In the genomic region with DNA sequence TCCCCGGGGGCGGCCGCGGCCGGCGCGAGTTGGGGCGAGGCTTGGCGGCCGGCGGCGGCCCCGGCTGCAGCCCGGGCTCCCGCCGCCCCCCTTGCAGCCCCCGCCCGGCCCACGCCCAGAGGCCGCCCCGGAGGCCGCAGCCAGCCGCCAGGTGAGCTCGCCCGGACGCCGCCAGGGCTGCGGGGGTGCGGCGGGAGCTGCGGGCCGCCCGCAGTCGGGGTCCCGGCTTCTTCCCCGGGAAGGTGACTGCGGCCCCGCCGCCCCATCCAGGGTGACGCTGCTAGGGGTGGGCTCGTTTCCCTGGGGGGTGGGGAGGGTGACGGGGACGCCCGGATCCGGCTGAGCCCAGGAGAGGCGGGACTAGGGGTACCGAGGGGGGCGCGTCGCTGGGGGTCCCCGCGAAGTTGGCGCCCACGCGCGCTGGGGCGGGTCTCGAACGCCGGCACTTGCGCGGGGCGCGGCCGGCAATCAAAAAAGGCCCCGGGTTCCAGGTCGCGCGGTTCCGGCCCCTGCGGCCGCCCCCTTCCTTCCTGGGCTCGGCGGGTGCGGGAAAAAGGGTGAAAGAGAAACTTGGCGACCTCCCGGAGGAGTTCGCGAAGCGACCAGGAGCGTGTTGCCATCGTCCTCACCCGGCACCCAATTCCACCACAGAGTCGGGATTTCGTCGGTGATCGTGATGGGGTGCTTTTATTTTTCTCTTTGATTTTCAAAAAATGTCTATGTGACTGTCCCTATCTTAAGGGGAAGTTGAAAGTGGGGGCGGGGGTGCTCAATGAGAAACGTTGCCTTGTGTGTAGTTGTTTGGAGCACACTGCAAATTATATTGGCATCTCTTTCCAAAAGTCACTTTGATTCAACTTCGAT, we compare ENCODE assay signal across 1 cellular context.
TF ChIP-seq lines count a peak whose summit lies in the region.

No MANE protein-coding gene starts in this region.

TF ChIP-seq in K562, 482 proteins besides CTCF, POLR2A, EP300 and RAD21 (continues in another document):
- no peak for TF ChIP-seq ZNF140 (CRISPR knock-in tag; IDR thresholded peaks at IDR 0.05)
- TF ChIP-seq NFRKB (IDR thresholded peaks at IDR 0.05; ENCODE audit: low read depth), result 0 out of 2 replicates have a peak, but pooled peaks have one; percentile 42
- TF ChIP-seq, protein P1, sequence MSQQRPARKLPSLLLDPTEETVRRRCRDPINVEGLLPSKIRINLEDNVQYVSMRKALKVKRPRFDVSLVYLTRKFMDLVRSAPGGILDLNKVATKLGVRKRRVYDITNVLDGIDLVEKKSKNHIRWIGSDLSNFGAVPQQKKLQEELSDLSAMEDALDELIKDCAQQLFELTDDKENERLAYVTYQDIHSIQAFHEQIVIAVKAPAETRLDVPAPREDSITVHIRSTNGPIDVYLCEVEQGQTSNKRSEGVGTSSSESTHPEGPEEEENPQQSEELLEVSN (IDR thresholded peaks at IDR 0.05; ENCODE audit: borderline replicate concordance in 1 of 2, extremely low read depth in 1 of 2, insufficient read depth in 1 of 2, insufficient read length in 1 of 2, low read depth in 1 of 2, low read length in 1 of 2, poor library complexity in 1 of 2, severe bottlenecking in 1 of 2), result no peak
- TF ChIP-seq EGR1 (conservative IDR thresholded peaks at IDR 0.05), result peak; percentile 47
- TF ChIP-seq, protein P2, sequence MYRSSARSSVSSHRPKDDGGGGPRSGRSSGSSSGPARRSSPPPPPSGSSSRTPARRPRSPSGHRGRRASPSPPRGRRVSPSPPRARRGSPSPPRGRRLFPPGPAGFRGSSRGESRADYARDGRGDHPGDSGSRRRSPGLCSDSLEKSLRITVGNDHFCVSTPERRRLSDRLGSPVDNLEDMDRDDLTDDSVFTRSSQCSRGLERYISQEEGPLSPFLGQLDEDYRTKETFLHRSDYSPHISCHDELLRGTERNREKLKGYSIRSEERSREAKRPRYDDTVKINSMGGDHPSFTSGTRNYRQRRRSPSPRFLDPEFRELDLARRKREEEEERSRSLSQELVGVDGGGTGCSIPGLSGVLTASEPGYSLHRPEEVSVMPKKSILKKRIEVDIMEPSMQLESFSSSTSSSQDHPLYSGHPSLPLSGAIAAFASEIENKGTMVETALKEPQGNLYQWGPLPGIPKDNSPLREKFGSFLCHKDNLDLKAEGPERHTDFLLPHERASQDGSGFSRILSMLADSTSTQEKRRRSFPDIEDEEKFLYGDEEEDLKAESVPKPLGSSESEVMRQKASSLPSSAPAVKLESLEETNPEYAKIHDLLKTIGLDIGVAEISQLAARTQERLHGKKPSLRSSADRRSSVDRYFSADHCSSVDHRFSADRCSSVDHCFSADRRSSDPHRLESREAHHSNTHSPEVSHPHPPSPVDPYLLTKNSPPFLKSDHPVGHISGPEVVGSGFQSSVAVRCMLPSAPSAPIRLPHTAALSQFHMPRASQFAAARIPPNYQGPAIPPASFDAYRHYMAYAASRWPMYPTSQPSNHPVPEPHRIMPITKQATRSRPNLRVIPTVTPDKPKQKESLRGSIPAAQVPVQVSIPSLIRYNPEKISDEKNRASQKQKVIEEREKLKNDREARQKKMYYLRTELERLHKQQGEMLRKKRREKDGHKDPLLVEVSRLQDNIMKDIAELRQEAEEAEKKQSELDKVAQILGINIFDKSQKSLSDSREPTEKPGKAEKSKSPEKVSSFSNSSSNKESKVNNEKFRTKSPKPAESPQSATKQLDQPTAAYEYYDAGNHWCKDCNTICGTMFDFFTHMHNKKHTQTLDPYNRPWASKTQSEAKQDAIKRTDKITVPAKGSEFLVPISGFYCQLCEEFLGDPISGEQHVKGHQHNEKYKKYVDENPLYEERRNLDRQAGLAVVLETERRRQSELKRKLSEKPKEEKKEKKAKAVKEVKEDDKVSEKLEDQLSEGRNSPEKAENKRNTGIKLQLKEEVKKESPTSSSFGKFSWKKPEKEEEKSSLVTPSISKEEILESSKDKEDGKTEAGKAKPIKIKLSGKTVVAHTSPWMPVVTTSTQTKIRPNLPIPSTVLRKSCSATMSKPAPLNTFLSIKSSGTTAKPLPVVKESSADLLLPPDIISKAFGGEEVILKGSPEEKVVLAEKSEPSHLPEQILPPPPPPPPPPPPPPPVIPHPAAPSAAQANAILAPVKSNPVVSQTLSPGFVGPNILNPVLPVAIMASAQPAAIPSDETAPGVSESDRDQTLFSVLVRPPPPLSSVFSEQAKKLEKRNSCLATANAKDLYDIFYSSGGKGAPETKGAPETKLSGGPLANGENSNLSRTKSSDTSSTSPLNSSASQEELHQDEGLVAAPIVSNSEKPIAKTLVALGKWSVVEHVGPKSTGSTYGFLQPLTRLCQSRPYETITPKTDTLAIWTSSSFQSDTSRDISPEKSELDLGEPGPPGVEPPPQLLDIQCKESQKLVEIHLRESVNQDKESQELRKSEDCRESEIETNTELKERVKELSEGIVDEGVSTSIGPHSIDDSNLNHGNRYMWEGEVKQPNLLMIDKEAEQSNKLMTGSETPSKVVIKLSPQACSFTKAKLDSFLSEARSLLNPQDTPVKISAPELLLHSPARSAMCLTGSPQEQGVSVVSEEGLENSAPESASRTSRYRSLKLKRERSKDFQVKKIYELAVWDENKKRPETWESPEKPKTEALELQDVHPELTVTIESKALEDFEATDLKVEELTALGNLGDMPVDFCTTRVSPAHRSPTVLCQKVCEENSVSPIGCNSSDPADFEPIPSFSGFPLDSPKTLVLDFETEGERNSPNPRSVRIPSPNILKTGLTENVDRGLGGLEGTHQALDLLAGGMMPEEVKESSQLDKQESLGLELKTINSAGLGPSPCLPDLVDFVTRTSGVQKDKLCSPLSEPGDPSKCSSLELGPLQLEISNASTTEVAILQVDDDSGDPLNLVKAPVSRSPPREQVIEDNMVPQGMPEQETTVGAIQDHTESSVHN (IDR thresholded peaks at IDR 0.05; ENCODE audit: borderline replicate concordance in 1 of 2, low read depth in 1 of 2), result no peak
- TF ChIP-seq, protein P3, sequence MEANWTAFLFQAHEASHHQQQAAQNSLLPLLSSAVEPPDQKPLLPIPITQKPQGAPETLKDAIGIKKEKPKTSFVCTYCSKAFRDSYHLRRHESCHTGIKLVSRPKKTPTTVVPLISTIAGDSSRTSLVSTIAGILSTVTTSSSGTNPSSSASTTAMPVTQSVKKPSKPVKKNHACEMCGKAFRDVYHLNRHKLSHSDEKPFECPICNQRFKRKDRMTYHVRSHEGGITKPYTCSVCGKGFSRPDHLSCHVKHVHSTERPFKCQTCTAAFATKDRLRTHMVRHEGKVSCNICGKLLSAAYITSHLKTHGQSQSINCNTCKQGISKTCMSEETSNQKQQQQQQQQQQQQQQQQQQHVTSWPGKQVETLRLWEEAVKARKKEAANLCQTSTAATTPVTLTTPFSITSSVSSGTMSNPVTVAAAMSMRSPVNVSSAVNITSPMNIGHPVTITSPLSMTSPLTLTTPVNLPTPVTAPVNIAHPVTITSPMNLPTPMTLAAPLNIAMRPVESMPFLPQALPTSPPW (CRISPR knock-in tag; IDR thresholded peaks at IDR 0.05), result peak; percentile 88
- peak; percentile 29; the same call in 1 of the 2 replicates for TF ChIP-seq PHF8 (IDR thresholded peaks at IDR 0.05; ENCODE audit: borderline replicate concordance, low read length)
- TF ChIP-seq, protein P4, sequence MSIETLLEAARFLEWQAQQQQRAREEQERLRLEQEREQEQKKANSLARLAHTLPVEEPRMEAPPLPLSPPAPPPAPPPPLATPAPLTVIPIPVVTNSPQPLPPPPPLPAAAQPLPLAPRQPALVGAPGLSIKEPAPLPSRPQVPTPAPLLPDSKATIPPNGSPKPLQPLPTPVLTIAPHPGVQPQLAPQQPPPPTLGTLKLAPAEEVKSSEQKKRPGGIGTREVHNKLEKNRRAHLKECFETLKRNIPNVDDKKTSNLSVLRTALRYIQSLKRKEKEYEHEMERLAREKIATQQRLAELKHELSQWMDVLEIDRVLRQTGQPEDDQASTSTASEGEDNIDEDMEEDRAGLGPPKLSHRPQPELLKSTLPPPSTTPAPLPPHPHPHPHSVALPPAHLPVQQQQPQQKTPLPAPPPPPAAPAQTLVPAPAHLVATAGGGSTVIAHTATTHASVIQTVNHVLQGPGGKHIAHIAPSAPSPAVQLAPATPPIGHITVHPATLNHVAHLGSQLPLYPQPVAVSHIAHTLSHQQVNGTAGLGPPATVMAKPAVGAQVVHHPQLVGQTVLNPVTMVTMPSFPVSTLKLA (conservative IDR thresholded peaks at IDR 0.05), result 0 out of 4 replicates have a peak, but pooled peaks of 1 of the 2 experiments have one; percentile 23
- no peak for TF ChIP-seq ZNF586 (CRISPR knock-in tag; conservative IDR thresholded peaks at IDR 0.05)
- TF ChIP-seq YY1 (IDR thresholded peaks at IDR 0.05; ENCODE audit: borderline replicate concordance in 1 of 3, control insufficient read depth in 1 of 3, extremely low read depth in 1 of 3, insufficient read depth in 3 of 3, insufficient read length in 1 of 3, insufficient replicate concordance in 2 of 3, low read depth in 1 of 3, low read length in 2 of 3), result peak in 1 of 3 experiments; percentile 14
- TF ChIP-seq NR2C2 (CRISPR knock-in tag; IDR thresholded peaks at IDR 0.05), result no peak
- peak; percentile 85 for TF ChIP-seq NR2C2 (tag; IDR thresholded peaks at IDR 0.05)
- TF ChIP-seq NONO (IDR thresholded peaks at IDR 0.05; ENCODE audit: low read depth in 2 of 2, low read length in 1 of 2), result no peak
- TF ChIP-seq, protein P5, sequence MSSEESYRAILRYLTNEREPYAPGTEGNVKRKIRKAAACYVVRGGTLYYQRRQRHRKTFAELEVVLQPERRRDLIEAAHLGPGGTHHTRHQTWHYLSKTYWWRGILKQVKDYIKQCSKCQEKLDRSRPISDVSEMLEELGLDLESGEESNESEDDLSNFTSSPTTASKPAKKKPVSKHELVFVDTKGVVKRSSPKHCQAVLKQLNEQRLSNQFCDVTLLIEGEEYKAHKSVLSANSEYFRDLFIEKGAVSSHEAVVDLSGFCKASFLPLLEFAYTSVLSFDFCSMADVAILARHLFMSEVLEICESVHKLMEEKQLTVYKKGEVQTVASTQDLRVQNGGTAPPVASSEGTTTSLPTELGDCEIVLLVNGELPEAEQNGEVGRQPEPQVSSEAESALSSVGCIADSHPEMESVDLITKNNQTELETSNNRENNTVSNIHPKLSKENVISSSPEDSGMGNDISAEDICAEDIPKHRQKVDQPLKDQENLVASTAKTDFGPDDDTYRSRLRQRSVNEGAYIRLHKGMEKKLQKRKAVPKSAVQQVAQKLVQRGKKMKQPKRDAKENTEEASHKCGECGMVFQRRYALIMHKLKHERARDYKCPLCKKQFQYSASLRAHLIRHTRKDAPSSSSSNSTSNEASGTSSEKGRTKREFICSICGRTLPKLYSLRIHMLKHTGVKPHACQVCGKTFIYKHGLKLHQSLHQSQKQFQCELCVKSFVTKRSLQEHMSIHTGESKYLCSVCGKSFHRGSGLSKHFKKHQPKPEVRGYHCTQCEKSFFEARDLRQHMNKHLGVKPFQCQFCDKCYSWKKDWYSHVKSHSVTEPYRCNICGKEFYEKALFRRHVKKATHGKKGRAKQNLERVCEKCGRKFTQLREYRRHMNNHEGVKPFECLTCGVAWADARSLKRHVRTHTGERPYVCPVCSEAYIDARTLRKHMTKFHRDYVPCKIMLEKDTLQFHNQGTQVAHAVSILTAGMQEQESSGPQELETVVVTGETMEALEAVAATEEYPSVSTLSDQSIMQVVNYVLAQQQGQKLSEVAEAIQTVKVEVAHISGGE (CRISPR knock-in tag; IDR thresholded peaks at IDR 0.05), result peak in 1 of 3 experiments; percentile 22; a peak in 1 of 6 replicates
- TF ChIP-seq, protein P6, sequence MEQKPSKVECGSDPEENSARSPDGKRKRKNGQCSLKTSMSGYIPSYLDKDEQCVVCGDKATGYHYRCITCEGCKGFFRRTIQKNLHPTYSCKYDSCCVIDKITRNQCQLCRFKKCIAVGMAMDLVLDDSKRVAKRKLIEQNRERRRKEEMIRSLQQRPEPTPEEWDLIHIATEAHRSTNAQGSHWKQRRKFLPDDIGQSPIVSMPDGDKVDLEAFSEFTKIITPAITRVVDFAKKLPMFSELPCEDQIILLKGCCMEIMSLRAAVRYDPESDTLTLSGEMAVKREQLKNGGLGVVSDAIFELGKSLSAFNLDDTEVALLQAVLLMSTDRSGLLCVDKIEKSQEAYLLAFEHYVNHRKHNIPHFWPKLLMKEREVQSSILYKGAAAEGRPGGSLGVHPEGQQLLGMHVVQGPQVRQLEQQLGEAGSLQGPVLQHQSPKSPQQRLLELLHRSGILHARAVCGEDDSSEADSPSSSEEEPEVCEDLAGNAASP (IDR thresholded peaks at IDR 0.05), result no peak
- TF ChIP-seq, protein P7, sequence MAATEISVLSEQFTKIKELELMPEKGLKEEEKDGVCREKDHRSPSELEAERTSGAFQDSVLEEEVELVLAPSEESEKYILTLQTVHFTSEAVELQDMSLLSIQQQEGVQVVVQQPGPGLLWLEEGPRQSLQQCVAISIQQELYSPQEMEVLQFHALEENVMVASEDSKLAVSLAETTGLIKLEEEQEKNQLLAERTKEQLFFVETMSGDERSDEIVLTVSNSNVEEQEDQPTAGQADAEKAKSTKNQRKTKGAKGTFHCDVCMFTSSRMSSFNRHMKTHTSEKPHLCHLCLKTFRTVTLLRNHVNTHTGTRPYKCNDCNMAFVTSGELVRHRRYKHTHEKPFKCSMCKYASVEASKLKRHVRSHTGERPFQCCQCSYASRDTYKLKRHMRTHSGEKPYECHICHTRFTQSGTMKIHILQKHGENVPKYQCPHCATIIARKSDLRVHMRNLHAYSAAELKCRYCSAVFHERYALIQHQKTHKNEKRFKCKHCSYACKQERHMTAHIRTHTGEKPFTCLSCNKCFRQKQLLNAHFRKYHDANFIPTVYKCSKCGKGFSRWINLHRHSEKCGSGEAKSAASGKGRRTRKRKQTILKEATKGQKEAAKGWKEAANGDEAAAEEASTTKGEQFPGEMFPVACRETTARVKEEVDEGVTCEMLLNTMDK (IDR thresholded peaks at IDR 0.05; ENCODE audit: borderline replicate concordance, insufficient read depth, low read depth, low read length, poor library complexity, severe bottlenecking), result peak; percentile 3
- no peak for TF ChIP-seq ZFP30 (CRISPR knock-in tag; IDR thresholded peaks at IDR 0.05; ENCODE audit: borderline replicate concordance)
- TF ChIP-seq NFIX (CRISPR knock-in tag; IDR thresholded peaks at IDR 0.05; ENCODE audit: low read depth), result no peak
- no peak for TF ChIP-seq TAF9B (IDR thresholded peaks at IDR 0.05; ENCODE audit: partially characterized antibody)
- TF ChIP-seq ZBTB7A (IDR thresholded peaks at IDR 0.05; ENCODE audit: borderline replicate concordance, control insufficient read depth, low read depth, low read length), result peak; percentile 51; the same call in 1 of the 2 replicates
- no peak for TF ChIP-seq ZNF384 (IDR thresholded peaks at IDR 0.05; ENCODE audit: low read depth, low read length)
- no peak for TF ChIP-seq RFX5 (IDR thresholded peaks at IDR 0.05; ENCODE audit: low read depth, low read length)
- TF ChIP-seq NRF1 (conservative IDR thresholded peaks at IDR 0.05 in 1 of 2, IDR thresholded peaks at IDR 0.05 in 1 of 2), result 0 out of 4 replicates have a peak, but pooled peaks have one; percentile 22 to 36
- TF ChIP-seq, protein P8, sequence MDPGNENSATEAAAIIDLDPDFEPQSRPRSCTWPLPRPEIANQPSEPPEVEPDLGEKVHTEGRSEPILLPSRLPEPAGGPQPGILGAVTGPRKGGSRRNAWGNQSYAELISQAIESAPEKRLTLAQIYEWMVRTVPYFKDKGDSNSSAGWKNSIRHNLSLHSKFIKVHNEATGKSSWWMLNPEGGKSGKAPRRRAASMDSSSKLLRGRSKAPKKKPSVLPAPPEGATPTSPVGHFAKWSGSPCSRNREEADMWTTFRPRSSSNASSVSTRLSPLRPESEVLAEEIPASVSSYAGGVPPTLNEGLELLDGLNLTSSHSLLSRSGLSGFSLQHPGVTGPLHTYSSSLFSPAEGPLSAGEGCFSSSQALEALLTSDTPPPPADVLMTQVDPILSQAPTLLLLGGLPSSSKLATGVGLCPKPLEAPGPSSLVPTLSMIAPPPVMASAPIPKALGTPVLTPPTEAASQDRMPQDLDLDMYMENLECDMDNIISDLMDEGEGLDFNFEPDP (CRISPR knock-in tag; IDR thresholded peaks at IDR 0.05), result no peak
- TF ChIP-seq, protein P9, sequence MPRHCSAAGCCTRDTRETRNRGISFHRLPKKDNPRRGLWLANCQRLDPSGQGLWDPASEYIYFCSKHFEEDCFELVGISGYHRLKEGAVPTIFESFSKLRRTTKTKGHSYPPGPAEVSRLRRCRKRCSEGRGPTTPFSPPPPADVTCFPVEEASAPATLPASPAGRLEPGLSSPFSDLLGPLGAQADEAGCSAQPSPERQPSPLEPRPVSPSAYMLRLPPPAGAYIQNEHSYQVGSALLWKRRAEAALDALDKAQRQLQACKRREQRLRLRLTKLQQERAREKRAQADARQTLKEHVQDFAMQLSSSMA (CRISPR knock-in tag; IDR thresholded peaks at IDR 0.05), result no peak
